In the genomic region with DNA sequence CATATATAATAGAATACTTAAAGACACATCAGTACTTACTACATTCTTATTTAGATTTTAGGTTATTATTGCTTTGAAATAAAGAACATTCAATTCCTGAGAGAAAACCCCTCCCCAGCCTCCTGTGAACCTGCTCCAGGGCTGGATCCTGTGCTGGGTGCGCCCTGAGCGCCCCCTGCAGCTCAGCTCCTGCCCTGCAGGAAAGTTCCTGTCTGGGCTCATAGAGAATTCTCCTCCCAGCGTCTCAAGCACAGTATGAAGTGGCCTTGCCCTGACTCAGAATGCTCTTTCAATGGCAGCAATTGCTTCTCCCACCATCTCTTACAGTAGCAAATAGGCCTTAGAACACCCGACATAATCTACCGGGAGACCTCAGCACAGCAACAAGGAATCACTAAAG, we compare ENCODE assay signal across 8 cellular contexts.
DNase-seq lines count a peak whose midpoint lies in the region; ATAC-seq, FAIRE-seq and TF ChIP-seq lines count a peak whose summit lies in the region.
"Not testable (repeated sequence)": the region's sequence is repeated elsewhere in the genome, so short reads cannot be mapped to it uniquely, and the experiment has no call there.

No MANE protein-coding gene starts in this region.

- H3K27me3 Mint-ChIP-seq in T-helper 17 cell = not testable (repeated sequence)
- H3K27me3 Mint-ChIP-seq in activated naive CD8-positive, alpha-beta T cell treated with anti-CD3 and anti-CD28 coated beads, Interleukin-2, amount 10 ng/mL, durations not matched to agents 7 days and 5 days = peaks cover 12% of the 10 kb centered on the region

- DNase-seq in T-helper 17 cell; activated naive CD8-positive, alpha-beta T cell treated with anti-CD3 and anti-CD28 coated beads, Interleukin-2, amount 10 ng/mL, durations not matched to agents 7 days and 5 days; HepG2 (ENCODE audit: low spot score); stimulated activated naive CD8-positive, alpha-beta T cell treated with anti-CD3 and anti-CD28 coated beads, Interleukin-15, Interleukin-2, amounts not matched to agents 100 U/mL and 50 U/mL, for 24 hours: not testable (repeated sequence)

- H3K36me3 Mint-ChIP-seq in T-helper 17 cell (ENCODE audit: low read depth); activated naive CD8-positive, alpha-beta T cell treated with anti-CD3 and anti-CD28 coated beads, Interleukin-2, amount 10 ng/mL, durations not matched to agents 7 days and 5 days: not testable (repeated sequence)

- H3K27me3 ChIP-seq in HepG2 (ENCODE audit: control insufficient read depth in 1 of 2, insufficient read depth in 2 of 2, low read length in 2 of 2) = not testable (repeated sequence)

- WGBS in HepG2 (ENCODE audit: low lambda C conversion rate) = no CpG with 5 or more reads among the region's 5 CpGs

- FAIRE-seq in HepG2 (lab: Jason Lieb, UNC) = not testable (repeated sequence)

- H3K4me1 ChIP-seq in HepG2 (ENCODE audit: insufficient read depth, low read length) = not testable (repeated sequence)

- not testable (repeated sequence) for TF ChIP-seq RAD21 in HepG2 (CRISPR knock-in tag; IDR thresholded peaks at IDR 0.05)

- in situ Hi-C loops in HepG2 (cut with HindIII; ENCODE audit: extremely low pct_ligation_motif_present, low pct_unique_long_range_greater_than_20kb) = not testable (repeated sequence)

- POLR2A ChIA-PET in activated naive CD8-positive, alpha-beta T cell treated with anti-CD3 and anti-CD28 coated beads, Interleukin-2, amount 10 ng/mL, durations not matched to agents 7 days and 5 days (lab: Charles Lee); HepG2 (lab: Yijun Ruan, JAX): not testable (repeated sequence)

- intact Hi-C loops in HepG2 (cut with micrococcal nuclease; ENCODE audit: unreplicated experiment) = not testable (repeated sequence)

- TF ChIP-seq EP300 in HepG2 (IDR thresholded peaks at IDR 0.05; ENCODE audit: low read depth in 2 of 2, low read length in 2 of 2); HepG2 (CRISPR knock-in tag; IDR thresholded peaks at IDR 0.05; ENCODE audit: borderline replicate concordance): not testable (repeated sequence)

- CTCF ChIA-PET in HepG2 (lab: Yijun Ruan, JAX; ENCODE audit: low intra/inter-chr PET ratio, low total read pairs) = not testable (repeated sequence)

- not testable (repeated sequence) for H3K4me3 ChIP-seq in HepG2 (replicated peaks in 1 of 3; ENCODE audit: insufficient read depth in 1 of 3, low read depth in 2 of 3, low read length in 3 of 3)

- H3K9me3 Mint-ChIP-seq in activated naive CD8-positive, alpha-beta T cell treated with anti-CD3 and anti-CD28 coated beads, Interleukin-2, amount 10 ng/mL, durations not matched to agents 7 days and 5 days = not testable (repeated sequence)

- TF ChIP-seq POLR2A in HepG2 (IDR thresholded peaks at IDR 0.05; ENCODE audit: insufficient read depth in 1 of 2, low read depth in 2 of 2, low read length in 2 of 2) = not testable (repeated sequence)

- H2AFZ ChIP-seq in HepG2 (ENCODE audit: low read length) = not testable (repeated sequence)

- not testable (repeated sequence) for H3K4me1 Mint-ChIP-seq in T-helper 17 cell; activated naive CD8-positive, alpha-beta T cell treated with anti-CD3 and anti-CD28 coated beads, Interleukin-2, amount 10 ng/mL, durations not matched to agents 7 days and 5 days

- not testable (repeated sequence) for H3K9ac ChIP-seq in HepG2 (ENCODE audit: insufficient read depth, low read depth, low read length)

- TF ChIP-seq CTCF in HepG2 (CRISPR knock-in tag; IDR thresholded peaks at IDR 0.05) = not testable (repeated sequence)

- H3K4me3 Mint-ChIP-seq in T-helper 17 cell; activated naive CD8-positive, alpha-beta T cell treated with anti-CD3 and anti-CD28 coated beads, Interleukin-2, amount 10 ng/mL, durations not matched to agents 7 days and 5 days: not testable (repeated sequence)

- not testable (repeated sequence) for H3K36me3 ChIP-seq in HepG2 (replicated peaks in 1 of 2; ENCODE audit: control insufficient read depth in 1 of 2, insufficient read depth in 2 of 2, low read length in 2 of 2)

- not testable (repeated sequence) for H3K27ac ChIP-seq in HepG2 (ENCODE audit: extremely low read length, insufficient read depth, low read length)

- H3K4me2 ChIP-seq in HepG2 (ENCODE audit: low read depth, low read length) = not testable (repeated sequence)

- H3K79me2 ChIP-seq in HepG2 (ENCODE audit: insufficient read depth, low read length) = not testable (repeated sequence)

- not testable (repeated sequence) for H4K20me1 ChIP-seq in HepG2 (ENCODE audit: insufficient read depth, low read length)

- H3K9me3 ChIP-seq in T-helper 17 cell (ENCODE audit: control insufficient read depth, low read length, poor library complexity, severe bottlenecking); HepG2 (ENCODE audit: low read length): not testable (repeated sequence)

- H3K27ac Mint-ChIP-seq in T-helper 17 cell; activated naive CD8-positive, alpha-beta T cell treated with anti-CD3 and anti-CD28 coated beads, Interleukin-2, amount 10 ng/mL, durations not matched to agents 7 days and 5 days: not testable (repeated sequence)

- not testable (repeated sequence) for BruUV-seq in HepG2 (replicated peaks; lab: Mats Ljungman, UMichigan)

- ATAC-seq in GM18519 (IDR thresholded peaks at IDR 0.05; ENCODE audit: low FRiP score, unreplicated experiment) (peak; percentile 59), GM19397 (IDR thresholded peaks at IDR 0.05; ENCODE audit: unreplicated experiment) (peak; percentile 48), GM21825 (IDR thresholded peaks at IDR 0.05; ENCODE audit: unreplicated experiment) (peak; percentile 74), HG03159 (IDR thresholded peaks at IDR 0.05; ENCODE audit: unreplicated experiment) (peak; percentile 60), T-helper 17 cell (peak; percentile 72), HepG2 (peak; percentile 95)
- peak; percentile 69 for ATAC-seq in activated naive CD8-positive, alpha-beta T cell treated with anti-CD3 and anti-CD28 coated beads, Interleukin-2, amount 10 ng/mL, durations not matched to agents 7 days and 5 days (ENCODE audit: low read depth)
- peak; percentile 69 for ATAC-seq in stimulated activated naive CD8-positive, alpha-beta T cell treated with anti-CD3 and anti-CD28 coated beads, Interleukin-15, Interleukin-2, amounts not matched to agents 100 U/mL and 50 U/mL, for 24 hours
